ENCODE assay signal across 26 cellular contexts in genomic region chr3:145892869-145893268, GRCh38.
"Had no signal": no experiment of that assay in that cellular context is flagged by ENCODE, and none has a peak within 500 bp of the region (broad histone marks: within the 10 kb centered on the region; RNA-seq: fewer than 3 reads in every experiment).

No MANE protein-coding gene starts in this region.

- H3K27ac ChIP-seq: brain microvascular endothelial cell, coronary artery, dorsolateral prefrontal cortex, WERI-Rb-1 had no signal

- ATAC-seq: activated CD4-positive, alpha-beta T cell treated with anti-CD3 and anti-CD28 coated beads for 36 hours; activated CD8-positive, alpha-beta T cell treated with anti-CD3 and anti-CD28 coated beads, Interleukin-2, amount 10 ng/mL, durations not matched to agents 7 days and 5 days; activated T-cell treated with anti-CD3 and anti-CD28 coated beads, Interleukin-2, amount 50 U/mL, for 72 hours; esophagus mucosa had no signal

- H3K36me3 ChIP-seq: brain microvascular endothelial cell, WERI-Rb-1 had no signal

- H3K4me3 ChIP-seq: coronary artery, dorsolateral prefrontal cortex had no signal

- H3K27me3 ChIP-seq: brain microvascular endothelial cell had no signal

- DNase-seq: activated B cell treated with CpG ODN at 0.5 μM for 24 hours; activated CD4-positive, alpha-beta memory T cell treated with anti-CD3 and anti-CD28 coated beads for 36 hours; activated CD4-positive, alpha-beta T cell treated with anti-CD3 and anti-CD28 coated beads for 36 hours; activated CD4-positive, alpha-beta T cell treated with anti-CD3 and anti-CD28 coated beads, Interleukin-2, amount 10 ng/mL, durations not matched to agents 24 days and 14 days; activated CD4-positive, CD25-positive, alpha-beta regulatory T cell treated with anti-CD3 and anti-CD28 coated beads, Interleukin-2, amount 50 U/mL, for 72 hours; activated CD8-positive, alpha-beta memory T cell treated with anti-CD3 and anti-CD28 coated beads, Interleukin-2, amount 50 U/mL, for 48 hours; activated CD8-positive, alpha-beta T cell treated with anti-CD3 and anti-CD28 coated beads, Interleukin-2, amount 10 ng/mL, durations not matched to agents 7 days and 5 days; activated gamma-delta T cell; activated naive CD4-positive, alpha-beta T cell treated with anti-CD3 and anti-CD28 coated beads, Interleukin-2, amount 50 U/mL, for 16 hours; activated naive CD4-positive, alpha-beta T cell treated with Interleukin-2 at 50 U/mL for 16 hours; activated T-cell treated with anti-CD3 and anti-CD28 coated beads for 4 hours; activated T-cell treated with anti-CD3 and anti-CD28 coated beads, Interleukin-2, amount 50 U/mL, for 24 hours; activated T-cell treated with anti-CD3 and anti-CD28 coated beads, Interleukin-2, amount 50 U/mL, for 72 hours; amniotic stem cell; anterior cingulate cortex; brain microvascular endothelial cell; dorsolateral prefrontal cortex; effector memory CD4-positive, alpha-beta T cell; endodermal cell; foreskin fibroblast; head of caudate nucleus; hippocampal formation; T1000; WERI-Rb-1 had no signal
